1 cellular context compared by ENCODE assay signal in genomic region chrX:21839334-21840198, GRCh38.
TF ChIP-seq lines count a peak whose summit lies in the region.

Gene MBTPS2 (plus strand): TSS chrX:21839617. CDS start chrX:21839735, 118 bp downstream.

TF ChIP-seq in K562, 482 proteins besides CTCF, POLR2A, EP300 and RAD21 (continued from another document and continues in another):
- TF ChIP-seq UBTF (IDR thresholded peaks at IDR 0.05; ENCODE audit: borderline replicate concordance in 1 of 2, low read depth in 2 of 2, low read length in 2 of 2) (peak; percentile 93 to 98; a peak in 3 of 4 replicates), DACH1 (IDR thresholded peaks at IDR 0.05; ENCODE audit: partially characterized antibody) (peak; percentile 71), KDM1A (IDR thresholded peaks at IDR 0.05) (peak in 1 of 2 experiments; percentile 46; a peak in 1 of 4 replicates), E2F6 (IDR thresholded peaks at IDR 0.05; ENCODE audit: borderline replicate concordance in 1 of 2, extremely low read depth in 1 of 2, insufficient read depth in 1 of 2, insufficient read length in 1 of 2, low read depth in 1 of 2, low read length in 1 of 2, poor library complexity in 1 of 2, severe bottlenecking in 1 of 2) (peak in 1 of 2 experiments; percentile 20), DMBX1 (CRISPR knock-in tag; IDR thresholded peaks at IDR 0.05; ENCODE audit: borderline replicate concordance) (0 out of 2 replicates have a peak, but pooled peaks have one; percentile 25), NRF1 (conservative IDR thresholded peaks at IDR 0.05 in 1 of 2, IDR thresholded peaks at IDR 0.05 in 1 of 2) (peak; percentile 16 to 23; a peak in 1 of 4 replicates), ETS1 (conservative IDR thresholded peaks at IDR 0.05; ENCODE audit: control insufficient read depth, low read depth, low read length) (peak; percentile 71), ZNF232 (CRISPR knock-in tag; IDR thresholded peaks at IDR 0.05) (peak; percentile 32; the same call in 1 of the 2 replicates), ETV5 (CRISPR knock-in tag; IDR thresholded peaks at IDR 0.05; ENCODE audit: low read depth) (peak; percentile 59; the same call in 1 of the 2 replicates), TEAD1 (CRISPR knock-in tag; IDR thresholded peaks at IDR 0.05) (peak; percentile 18 to 48; a peak in 1 of 4 replicates), ZEB2 (IDR thresholded peaks at IDR 0.05) (peak; percentile 97), HDGF (IDR thresholded peaks at IDR 0.05) (no peak), ZNF146 (CRISPR knock-in tag; IDR thresholded peaks at IDR 0.05; ENCODE audit: unreplicated experiment) (no peak), TRIM24 (IDR thresholded peaks at IDR 0.05) (peak in 1 of 2 experiments; percentile 97; a peak in 2 of 4 replicates), ZNF764 (CRISPR knock-in tag; IDR thresholded peaks at IDR 0.05; ENCODE audit: low read depth) (0 out of 2 replicates have a peak, but pooled peaks have one; percentile 37), PPARD (CRISPR knock-in tag; IDR thresholded peaks at IDR 0.05) (no peak), HDAC2 (IDR thresholded peaks at IDR 0.05) (peak; percentile 54; the same call in 1 of the 2 replicates), BRD9 (IDR thresholded peaks at IDR 0.05; ENCODE audit: low read depth, partially characterized antibody) (no peak), CREB1 (IDR thresholded peaks at IDR 0.05) (peak; percentile 36; the same call in 1 of the 2 replicates), CREB1 (CRISPR knock-in tag; IDR thresholded peaks at IDR 0.05) (no peak), ZNF282 (CRISPR knock-in tag; IDR thresholded peaks at IDR 0.05) (0 out of 2 replicates have a peak, but pooled peaks have one; percentile 49), ZZZ3 (IDR thresholded peaks at IDR 0.05) (0 out of 2 replicates have a peak, but pooled peaks have one; percentile 59), KLF6 (CRISPR knock-in tag; IDR thresholded peaks at IDR 0.05; ENCODE audit: borderline replicate concordance) (no peak), ATF1 (CRISPR knock-in tag; IDR thresholded peaks at IDR 0.05) (no peak), ATF1 (tag; IDR thresholded peaks at IDR 0.05) (peak; percentile 66), PML (IDR thresholded peaks at IDR 0.05; ENCODE audit: low read length) (peak; percentile 43; the same call in 1 of the 2 replicates), MBD2 (IDR thresholded peaks at IDR 0.05; ENCODE audit: borderline replicate concordance, low read depth) (peak; percentile 46; the same call in 1 of the 2 replicates), MGA (IDR thresholded peaks at IDR 0.05) (peak; percentile 11; the same call in 1 of the 2 replicates), PCBP2 (IDR thresholded peaks at IDR 0.05; ENCODE audit: low read depth, low read length, poor library complexity, severe bottlenecking) (no peak), CBX1 (IDR thresholded peaks at IDR 0.05; ENCODE audit: low read depth) (peak; percentile 73; the same call in 1 of the 2 replicates), ZFX (CRISPR knock-in tag; IDR thresholded peaks at IDR 0.05) (peak; percentile 100), POLR2AphosphoS5 (IDR thresholded peaks at IDR 0.05; ENCODE audit: control insufficient read depth, insufficient read depth, low read depth, low read length) (peak; percentile 84), ELF2 (CRISPR knock-in tag; IDR thresholded peaks at IDR 0.05) (peak; percentile 33; the same call in 1 of the 2 replicates), NEUROD1 (IDR thresholded peaks at IDR 0.05; ENCODE audit: borderline replicate concordance, low read depth, low read length, partially characterized antibody) (peak; percentile 67), NONO (IDR thresholded peaks at IDR 0.05; ENCODE audit: low read depth in 2 of 2, low read length in 1 of 2) (0 out of 4 replicates have a peak, but pooled peaks of 1 of the 2 experiments have one; percentile 31), SIN3B (IDR thresholded peaks at IDR 0.05; ENCODE audit: low read depth) (peak; percentile 76), RBM34 (IDR thresholded peaks at IDR 0.05; ENCODE audit: borderline replicate concordance, insufficient read depth, low read length) (no peak)
- TF ChIP-seq, protein P1, sequence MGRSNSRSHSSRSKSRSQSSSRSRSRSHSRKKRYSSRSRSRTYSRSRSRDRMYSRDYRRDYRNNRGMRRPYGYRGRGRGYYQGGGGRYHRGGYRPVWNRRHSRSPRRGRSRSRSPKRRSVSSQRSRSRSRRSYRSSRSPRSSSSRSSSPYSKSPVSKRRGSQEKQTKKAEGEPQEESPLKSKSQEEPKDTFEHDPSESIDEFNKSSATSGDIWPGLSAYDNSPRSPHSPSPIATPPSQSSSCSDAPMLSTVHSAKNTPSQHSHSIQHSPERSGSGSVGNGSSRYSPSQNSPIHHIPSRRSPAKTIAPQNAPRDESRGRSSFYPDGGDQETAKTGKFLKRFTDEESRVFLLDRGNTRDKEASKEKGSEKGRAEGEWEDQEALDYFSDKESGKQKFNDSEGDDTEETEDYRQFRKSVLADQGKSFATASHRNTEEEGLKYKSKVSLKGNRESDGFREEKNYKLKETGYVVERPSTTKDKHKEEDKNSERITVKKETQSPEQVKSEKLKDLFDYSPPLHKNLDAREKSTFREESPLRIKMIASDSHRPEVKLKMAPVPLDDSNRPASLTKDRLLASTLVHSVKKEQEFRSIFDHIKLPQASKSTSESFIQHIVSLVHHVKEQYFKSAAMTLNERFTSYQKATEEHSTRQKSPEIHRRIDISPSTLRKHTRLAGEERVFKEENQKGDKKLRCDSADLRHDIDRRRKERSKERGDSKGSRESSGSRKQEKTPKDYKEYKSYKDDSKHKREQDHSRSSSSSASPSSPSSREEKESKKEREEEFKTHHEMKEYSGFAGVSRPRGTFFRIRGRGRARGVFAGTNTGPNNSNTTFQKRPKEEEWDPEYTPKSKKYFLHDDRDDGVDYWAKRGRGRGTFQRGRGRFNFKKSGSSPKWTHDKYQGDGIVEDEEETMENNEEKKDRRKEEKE (IDR thresholded peaks at IDR 0.05; ENCODE audit: borderline replicate concordance in 1 of 2, control insufficient read depth in 1 of 2, low read depth in 2 of 2, low read length in 1 of 2), result peak in 1 of 2 experiments; percentile 91; a peak in 2 of 4 replicates
- TF ChIP-seq, protein P2, sequence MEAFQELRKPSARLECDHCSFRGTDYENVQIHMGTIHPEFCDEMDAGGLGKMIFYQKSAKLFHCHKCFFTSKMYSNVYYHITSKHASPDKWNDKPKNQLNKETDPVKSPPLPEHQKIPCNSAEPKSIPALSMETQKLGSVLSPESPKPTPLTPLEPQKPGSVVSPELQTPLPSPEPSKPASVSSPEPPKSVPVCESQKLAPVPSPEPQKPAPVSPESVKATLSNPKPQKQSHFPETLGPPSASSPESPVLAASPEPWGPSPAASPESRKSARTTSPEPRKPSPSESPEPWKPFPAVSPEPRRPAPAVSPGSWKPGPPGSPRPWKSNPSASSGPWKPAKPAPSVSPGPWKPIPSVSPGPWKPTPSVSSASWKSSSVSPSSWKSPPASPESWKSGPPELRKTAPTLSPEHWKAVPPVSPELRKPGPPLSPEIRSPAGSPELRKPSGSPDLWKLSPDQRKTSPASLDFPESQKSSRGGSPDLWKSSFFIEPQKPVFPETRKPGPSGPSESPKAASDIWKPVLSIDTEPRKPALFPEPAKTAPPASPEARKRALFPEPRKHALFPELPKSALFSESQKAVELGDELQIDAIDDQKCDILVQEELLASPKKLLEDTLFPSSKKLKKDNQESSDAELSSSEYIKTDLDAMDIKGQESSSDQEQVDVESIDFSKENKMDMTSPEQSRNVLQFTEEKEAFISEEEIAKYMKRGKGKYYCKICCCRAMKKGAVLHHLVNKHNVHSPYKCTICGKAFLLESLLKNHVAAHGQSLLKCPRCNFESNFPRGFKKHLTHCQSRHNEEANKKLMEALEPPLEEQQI (IDR thresholded peaks at IDR 0.05), result peak; percentile 69; the same call in 1 of the 2 replicates
